In the genomic region with DNA sequence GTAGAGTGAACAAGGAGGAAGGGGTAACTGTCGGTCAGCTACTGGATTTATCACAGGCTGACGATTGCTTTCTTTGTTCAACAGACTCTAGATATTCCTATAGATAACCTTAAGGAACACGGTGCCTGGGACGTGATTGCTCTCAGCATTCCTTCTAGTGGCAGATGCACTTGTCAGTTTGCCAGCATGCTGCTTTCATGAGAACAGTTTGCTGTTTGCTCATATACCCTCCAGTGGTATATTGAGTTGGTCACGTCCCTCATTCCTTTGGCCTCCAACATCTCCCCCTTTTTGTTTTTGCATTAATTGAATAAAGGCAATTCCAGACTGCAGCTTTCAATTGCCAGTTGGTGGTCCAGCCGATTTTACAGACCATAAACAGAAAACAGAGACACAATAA, we compare ENCODE assay signal across 35 cellular contexts.
"Had no signal": no experiment of that assay in that cellular context is flagged by ENCODE, and none has a peak within 500 bp of the region (broad histone marks: within the 10 kb centered on the region; RNA-seq: fewer than 3 reads in every experiment).

No MANE protein-coding gene starts in this region.

- H3K4me3 Mint-ChIP-seq: activated CD4-positive, alpha-beta memory T cell treated with anti-CD3 and anti-CD28 coated beads for 36 hours; activated CD4-positive, alpha-beta T cell treated with anti-CD3 and anti-CD28 coated beads for 36 hours; activated CD4-positive, alpha-beta T cell treated with anti-CD3 and anti-CD28 coated beads, Interleukin-2, amount 10 ng/mL, durations not matched to agents 24 days and 14 days; activated CD8-positive, alpha-beta memory T cell treated with anti-CD3 and anti-CD28 coated beads, Interleukin-2, amount 10 ng/mL, durations not matched to agents 7 days and 5 days; activated CD8-positive, alpha-beta T cell treated with anti-CD3 and anti-CD28 coated beads, Interleukin-2, amount 10 ng/mL, durations not matched to agents 7 days and 5 days; activated naive CD4-positive, alpha-beta T cell treated with anti-CD3 and anti-CD28 coated beads for 36 hours; activated naive CD4-positive, alpha-beta T cell treated with anti-CD3 and anti-CD28 coated beads, Interleukin-2, amount 50 U/mL, for 24 hours; activated naive CD8-positive, alpha-beta T cell treated with anti-CD3 and anti-CD28 coated beads for 36 hours; activated naive CD8-positive, alpha-beta T cell treated with anti-CD3 and anti-CD28 coated beads, Interleukin-2, amount 50 U/mL, for 24 hours; activated T-helper 1 cell treated with anti-CD3 and anti-CD28 coated beads, Interleukin-12 subunit alpha, Interleukin-12 subunit beta, Interleukin-2, Interleukin-4 antibody, amounts not matched to agents 30 ng/mL and 10 ng/mL and 1 ng/mL, durations not matched to agents 14 hours and 24 hours and 36 hours; effector memory CD8-positive, alpha-beta T cell; T-helper 2 cell treated with Interferon-gamma antibody and Interleukin-4, amounts not matched to agents 5 μg/mL and 100 μg/mL, for 36 hours had no signal

- H3K27ac Mint-ChIP-seq: activated CD4-positive, alpha-beta memory T cell treated with anti-CD3 and anti-CD28 coated beads for 36 hours; activated CD4-positive, alpha-beta T cell treated with anti-CD3 and anti-CD28 coated beads for 36 hours; activated CD4-positive, alpha-beta T cell treated with anti-CD3 and anti-CD28 coated beads, Interleukin-2, amount 10 ng/mL, durations not matched to agents 24 days and 14 days; activated CD8-positive, alpha-beta memory T cell treated with anti-CD3 and anti-CD28 coated beads, Interleukin-2, amount 10 ng/mL, durations not matched to agents 7 days and 5 days; activated CD8-positive, alpha-beta T cell treated with anti-CD3 and anti-CD28 coated beads, Interleukin-2, amount 10 ng/mL, durations not matched to agents 7 days and 5 days; activated naive CD4-positive, alpha-beta T cell treated with anti-CD3 and anti-CD28 coated beads for 36 hours; activated naive CD4-positive, alpha-beta T cell treated with anti-CD3 and anti-CD28 coated beads, Interleukin-2, amount 50 U/mL, for 24 hours; activated naive CD8-positive, alpha-beta T cell treated with anti-CD3 and anti-CD28 coated beads for 36 hours; activated naive CD8-positive, alpha-beta T cell treated with anti-CD3 and anti-CD28 coated beads, Interleukin-2, amount 50 U/mL, for 24 hours; activated T-helper 1 cell treated with anti-CD3 and anti-CD28 coated beads, Interleukin-12 subunit alpha, Interleukin-12 subunit beta, Interleukin-2, Interleukin-4 antibody, amounts not matched to agents 30 ng/mL and 10 ng/mL and 1 ng/mL, durations not matched to agents 14 hours and 24 hours and 36 hours; activated T-helper 2 cell treated with anti-CD3 and anti-CD28 coated beads, Interferon-gamma antibody, Interleukin-2, Interleukin-4, amounts not matched to agents 10 μg/mL and 5 μg/mL and 100 μg/mL, durations not matched to agents 14 hours and 24 hours and 36 hours; T-helper 2 cell treated with Interferon-gamma antibody and Interleukin-4, amounts not matched to agents 5 μg/mL and 100 μg/mL, for 36 hours had no signal

- FAIRE-seq: colon had no signal

- H3K4me3 ChIP-seq: adrenal gland, body of pancreas, esophagus muscularis mucosa, gastrocnemius medialis, heart right ventricle had no signal

- H3K27ac ChIP-seq: adrenal gland, body of pancreas, esophagus muscularis mucosa, foreskin keratinocyte, heart right ventricle had no signal

- H3K9me3 ChIP-seq: adrenal gland, body of pancreas, gastrocnemius medialis had no signal

- DNase-seq: activated CD4-positive, alpha-beta memory T cell treated with anti-CD3 and anti-CD28 coated beads for 36 hours; activated CD4-positive, alpha-beta T cell treated with anti-CD3 and anti-CD28 coated beads for 36 hours; activated CD4-positive, alpha-beta T cell treated with anti-CD3 and anti-CD28 coated beads, Interleukin-2, amount 10 ng/mL, durations not matched to agents 24 days and 14 days; activated CD4-positive, CD25-positive, alpha-beta regulatory T cell; activated CD4-positive, CD25-positive, alpha-beta regulatory T cell treated with anti-CD3 and anti-CD28 coated beads, Interleukin-2, amount 50 U/mL, for 72 hours; activated CD8-positive, alpha-beta memory T cell treated with anti-CD3 and anti-CD28 coated beads, Interleukin-2, amount 10 ng/mL, durations not matched to agents 7 days and 5 days; activated CD8-positive, alpha-beta memory T cell treated with anti-CD3 and anti-CD28 coated beads, Interleukin-2, amount 50 U/mL, for 4 hours; activated CD8-positive, alpha-beta T cell treated with anti-CD3 and anti-CD28 coated beads, Interleukin-2, amount 10 ng/mL, durations not matched to agents 7 days and 5 days; activated effector memory CD4-positive, alpha-beta T cell treated with anti-CD3 and anti-CD28 coated beads, Interleukin-2, amount 50 U/mL, for 16 hours; activated naive CD4-positive, alpha-beta T cell treated with anti-CD3 and anti-CD28 coated beads for 36 hours; activated naive CD8-positive, alpha-beta T cell treated with anti-CD3 and anti-CD28 coated beads for 36 hours; activated naive CD8-positive, alpha-beta T cell treated with anti-CD3 and anti-CD28 coated beads, Interleukin-2, amount 50 U/mL, for 24 hours; activated T-cell treated with anti-CD3 and anti-CD28 coated beads, Interleukin-2, amount 50 U/mL, for 1 hour; activated T-cell treated with anti-CD3 and anti-CD28 coated beads, Interleukin-2, amount 50 U/mL, for 48 hours; adrenal gland; amygdala; aorta; body of pancreas; caudate nucleus; cortex of kidney; dermis blood vessel endothelial cell; effector CD4-positive, alpha-beta T cell; effector memory CD8-positive, alpha-beta T cell; erythroblast; foreskin keratinocyte; gastrocnemius medialis; heart right ventricle; T-helper 17 cell; T1000 had no signal

- H3K27me3 ChIP-seq: adrenal gland, body of pancreas, esophagus muscularis mucosa, foreskin keratinocyte, gastrocnemius medialis, heart right ventricle had no signal

- H3K36me3 ChIP-seq: adrenal gland, esophagus muscularis mucosa, gastrocnemius medialis, heart right ventricle had no signal

- H3K4me1 ChIP-seq: foreskin keratinocyte had no signal

- H3K9me3 Mint-ChIP-seq: activated CD4-positive, alpha-beta T cell treated with anti-CD3 and anti-CD28 coated beads, Interleukin-2, amount 10 ng/mL, durations not matched to agents 24 days and 14 days; activated naive CD4-positive, alpha-beta T cell treated with anti-CD3 and anti-CD28 coated beads, Interleukin-2, amount 50 U/mL, for 24 hours had no signal

- ATAC-seq: activated CD4-positive, alpha-beta T cell treated with anti-CD3 and anti-CD28 coated beads for 36 hours; activated CD8-positive, alpha-beta memory T cell treated with anti-CD3 and anti-CD28 coated beads, Interleukin-2, amount 10 ng/mL, durations not matched to agents 7 days and 5 days; activated CD8-positive, alpha-beta T cell treated with anti-CD3 and anti-CD28 coated beads, Interleukin-2, amount 10 ng/mL, durations not matched to agents 7 days and 5 days; activated naive CD8-positive, alpha-beta T cell treated with anti-CD3 and anti-CD28 coated beads, Interleukin-2, amount 50 U/mL, for 24 hours; body of pancreas; effector memory CD8-positive, alpha-beta T cell; foreskin keratinocyte; gastrocnemius medialis; heart right ventricle; T-helper 17 cell had no signal
